Comparison of ENCODE assay signal across 29 cellular contexts in genomic region chr6:167345960-167346359, GRCh38. TPM values are rescaled to one million over a fixed set of nuclear protein-coding genes. Genes with fewer than 3 reads are reported as not detected.
DNase-seq lines count a peak whose midpoint lies in the region; ATAC-seq and TF ChIP-seq lines count a peak whose summit lies in the region.
"Had no signal": no experiment of that assay in that cellular context is flagged by ENCODE, and none has a peak within 500 bp of the region (broad histone marks: within the 10 kb centered on the region; RNA-seq: fewer than 3 reads in every experiment).

No MANE protein-coding gene starts in this region.

- H3K4me3 ChIP-seq in liver (ENCODE audit: low read depth in 1 of 3, low read length in 3 of 3) (no peak overlapping the region), osteoblast (ENCODE audit: insufficient read depth, low read length) (no peak overlapping the region)
- H3K4me3 ChIP-seq: BLaER1, GM12878 had no signal

- TF ChIP-seq CTCF in liver (IDR thresholded peaks at IDR 0.05; ENCODE audit: low read depth, low read length, missing input control) (no peak), osteoblast (IDR thresholded peaks at IDR 0.05; ENCODE audit: extremely low read depth, low read depth, low read length) (no peak)

- no peak overlapping the region for H3K4me2 ChIP-seq in osteoblast (ENCODE audit: insufficient read depth, low read length)
- H3K4me2 ChIP-seq: BLaER1 had no signal

- H3K27ac Mint-ChIP-seq in activated CD8-positive, alpha-beta memory T cell treated with anti-CD3 and anti-CD28 coated beads, Interleukin-2, amount 10 ng/mL, durations not matched to agents 7 days and 5 days = no peak overlapping the region
- H3K27ac Mint-ChIP-seq: CD14-positive monocyte; CD4-positive, CD25-positive, alpha-beta regulatory T cell had no signal

- H3K36me3 Mint-ChIP-seq in activated CD8-positive, alpha-beta memory T cell treated with anti-CD3 and anti-CD28 coated beads, Interleukin-2, amount 10 ng/mL, durations not matched to agents 7 days and 5 days = no peaks in the 10 kb centered on the region
- H3K36me3 Mint-ChIP-seq: CD14-positive monocyte; CD4-positive, CD25-positive, alpha-beta regulatory T cell had no signal

- no peak overlapping the region for H3K4me3 Mint-ChIP-seq in activated CD8-positive, alpha-beta memory T cell treated with anti-CD3 and anti-CD28 coated beads, Interleukin-2, amount 10 ng/mL, durations not matched to agents 7 days and 5 days
- H3K4me3 Mint-ChIP-seq: CD14-positive monocyte; CD4-positive, alpha-beta memory T cell; CD4-positive, CD25-positive, alpha-beta regulatory T cell; CD8-positive, alpha-beta memory T cell had no signal

- peaks cover 8% of the 10 kb centered on the region for H3K4me1 Mint-ChIP-seq in activated CD8-positive, alpha-beta memory T cell treated with anti-CD3 and anti-CD28 coated beads, Interleukin-2, amount 10 ng/mL, durations not matched to agents 7 days and 5 days

- H3K27ac ChIP-seq in liver (ENCODE audit: low read depth in 1 of 2, low read length in 2 of 2) = peak overlapping the region; percentile 23 to 75
- no peak overlapping the region for H3K27ac ChIP-seq in osteoblast (ENCODE audit: low read depth, low read length)
- H3K27ac ChIP-seq: BLaER1 had no signal

- H3K9ac ChIP-seq in liver (ENCODE audit: low read depth in 1 of 2, low read length in 2 of 2) = no peak overlapping the region
- H3K9ac ChIP-seq: BLaER1 had no signal

- H2AFZ ChIP-seq in osteoblast (ENCODE audit: low read length) = no peak overlapping the region

- peaks cover 64% of the 10 kb centered on the region for H3K27me3 Mint-ChIP-seq in activated CD8-positive, alpha-beta memory T cell treated with anti-CD3 and anti-CD28 coated beads, Interleukin-2, amount 10 ng/mL, durations not matched to agents 7 days and 5 days

- no peaks in the 10 kb centered on the region for H3K79me2 ChIP-seq in osteoblast (ENCODE audit: insufficient read depth, low read length)

- no peaks in the 10 kb centered on the region for H3K9me3 Mint-ChIP-seq in activated CD8-positive, alpha-beta memory T cell treated with anti-CD3 and anti-CD28 coated beads, Interleukin-2, amount 10 ng/mL, durations not matched to agents 7 days and 5 days (ENCODE audit: low read depth)
- H3K9me3 Mint-ChIP-seq: CD4-positive, alpha-beta memory T cell; CD4-positive, CD25-positive, alpha-beta regulatory T cell; CD8-positive, alpha-beta memory T cell had no signal

- H3K9me3 ChIP-seq in liver (ENCODE audit: control insufficient read depth in 4 of 4, low read length in 3 of 4) (no peaks in the 10 kb centered on the region), osteoblast (ENCODE audit: low read depth, low read length) (no peaks in the 10 kb centered on the region)
- H3K9me3 ChIP-seq: BE2C, BLaER1 had no signal

- H4K20me1 ChIP-seq in osteoblast (ENCODE audit: insufficient read depth, low read length) = no peaks in the 10 kb centered on the region

- no peaks in the 10 kb centered on the region for H3K27me3 ChIP-seq in liver (ENCODE audit: control insufficient read depth in 4 of 4, insufficient read depth in 4 of 4, low read length in 3 of 4)
- H3K27me3 ChIP-seq in osteoblast (ENCODE audit: insufficient read depth, low read length) = peaks cover 2% of the 10 kb centered on the region
- H3K27me3 ChIP-seq: BE2C had no signal

- peak; percentile 74 for ATAC-seq in left lobe of liver
- ATAC-seq in GM21723 (IDR thresholded peaks at IDR 0.05; ENCODE audit: unreplicated experiment) = no peak
- no peak for ATAC-seq in GM19452 (IDR thresholded peaks at IDR 0.05; ENCODE audit: unreplicated experiment)
- no peak for ATAC-seq in activated CD8-positive, alpha-beta memory T cell treated with anti-CD3 and anti-CD28 coated beads, Interleukin-2, amount 10 ng/mL, durations not matched to agents 7 days and 5 days
- ATAC-seq: GM12878 had no signal

- CTCF ChIA-PET in activated CD8-positive, alpha-beta memory T cell treated with anti-CD3 and anti-CD28 coated beads, Interleukin-2, amount 10 ng/mL, durations not matched to agents 7 days and 5 days (lab: Charles Lee) = no interaction called here

- H3K36me3 ChIP-seq in liver (ENCODE audit: control insufficient read depth in 4 of 4, insufficient read depth in 3 of 4, low read depth in 1 of 4, low read length in 3 of 4) (no peaks in the 10 kb centered on the region), osteoblast (ENCODE audit: insufficient read depth, low read length) (no peaks in the 10 kb centered on the region)
- H3K36me3 ChIP-seq: BE2C, BLaER1 had no signal

- TF ChIP-seq RAD21 in liver (IDR thresholded peaks at IDR 0.05) = peak; percentile 41 to 62

- WGBS in liver = 46% methylated on average over 4 of the region's 4 CpGs

- H3K4me1 ChIP-seq in liver (ENCODE audit: control insufficient read depth in 4 of 4, insufficient read depth in 4 of 4, low read length in 3 of 4) = peaks cover 5 to 59% (median 18%) of the 10 kb centered on the region in 4 donors
- no peaks in the 10 kb centered on the region for H3K4me1 ChIP-seq in osteoblast (ENCODE audit: insufficient read depth, low read length)
- H3K4me1 ChIP-seq: BE2C had no signal

- peak; percentile 72 for DNase-seq in left lobe of liver (ENCODE audit: low spot score)
- DNase-seq in osteoblast (ENCODE audit: insufficient read length, low spot score, missing footprints) = peak; percentile 27
- no peak for DNase-seq in NCI-H146 treated with DMSO at 0.1 percent for 48 hours (lab: John Stamatoyannopoulos, UW; ENCODE audit: unreplicated experiment)
- no peak for DNase-seq in activated CD8-positive, alpha-beta memory T cell treated with anti-CD3 and anti-CD28 coated beads, Interleukin-2, amount 10 ng/mL, durations not matched to agents 7 days and 5 days
- DNase-seq: 8988T; ACHN; BE2C; C1 segment of cervical spinal cord; CD4-positive, alpha-beta memory T cell; CD4-positive, CD25-positive, alpha-beta regulatory T cell; CD8-positive, alpha-beta memory T cell; COR-L47; DMS 273 treated with DMSO at 0.1 percent for 48 hours; DMS153; DMS53; DMS79; DND-41; EL; GDM1 had no signal

TF ChIP-seq in liver, 16 proteins besides CTCF, POLR2A, EP300 and RAD21 (continues in another document):
- TF ChIP-seq GABPA (IDR thresholded peaks at IDR 0.05 in 1 of 2, conservative IDR thresholded peaks at IDR 0.05 in 1 of 2) (no peak), YY1 (IDR thresholded peaks at IDR 0.05) (peak; percentile 96), HNF4G (IDR thresholded peaks at IDR 0.05) (peak; percentile 31), FOXA1 (IDR thresholded peaks at IDR 0.05) (peak; percentile 82), ATF3 (IDR thresholded peaks at IDR 0.05) (no peak), HNF4A (conservative IDR thresholded peaks at IDR 0.05) (peak; percentile 77 to 94), JUND (IDR thresholded peaks at IDR 0.05) (peak in 1 of 2 donors; percentile 47), NR2F2 (IDR thresholded peaks at IDR 0.05) (no peak), EGR1 (IDR thresholded peaks at IDR 0.05; ENCODE audit: low read depth in 2 of 2) (no peak), REST (IDR thresholded peaks at IDR 0.05) (peak; percentile 60), FOXA2 (IDR thresholded peaks at IDR 0.05) (peak; percentile 70), SP1 (IDR thresholded peaks at IDR 0.05) (peak; percentile 67)

RNA-seq across cellular contexts. Expression of gene TTLL2, which starts 21.1 kb away (rescaled TPM):
- not detected for total RNA-seq in left lobe of liver
- total RNA-seq in liver = not detected
- polyA plus RNA-seq in liver = under 1 TPM in 1 of 2 donors, not detected in 1; 0.18 TPM
- not detected in 2 replicates for total RNA-seq in osteoblast
- not detected for total RNA-seq in activated CD8-positive, alpha-beta memory T cell treated with anti-CD3 and anti-CD28 coated beads, Interleukin-2, amount 10 ng/mL, durations not matched to agents 7 days and 5 days
- total RNA-seq: A673; CD4-positive, alpha-beta memory T cell; CD4-positive, CD25-positive, alpha-beta regulatory T cell; CD8-positive, alpha-beta memory T cell; Daoy; G401; GM12878 had no signal
- polyA plus RNA-seq: AG04450; CD14-positive monocyte; CD4-positive, CD25-positive, alpha-beta regulatory T cell; CD8-positive, alpha-beta memory T cell; GM12878 had no signal

RNA-seq across cellular contexts. Expression of gene UNC93A, which starts 54.8 kb away (rescaled TPM):
- total RNA-seq in left lobe of liver (5.3 TPM), liver (10 to 100 TPM in 1 of 2 donors, 1 to 10 TPM in 1; 6.5 to 14.0 TPM), osteoblast (not detected in 2 replicates)
- 1 to 10 TPM in 1 of 2 donors, under 1 TPM in 1; 0.79 to 2.8 TPM for polyA plus RNA-seq in liver
- not detected for total RNA-seq in activated CD8-positive, alpha-beta memory T cell treated with anti-CD3 and anti-CD28 coated beads, Interleukin-2, amount 10 ng/mL, durations not matched to agents 7 days and 5 days
- total RNA-seq: A673; CD4-positive, alpha-beta memory T cell; CD4-positive, CD25-positive, alpha-beta regulatory T cell; CD8-positive, alpha-beta memory T cell; Daoy; G401; GM12878 had no signal
- polyA plus RNA-seq: AG04450; CD14-positive monocyte; CD4-positive, alpha-beta memory T cell; CD4-positive, CD25-positive, alpha-beta regulatory T cell; CD8-positive, alpha-beta memory T cell had no signal

Comparison
In these comparisons a context has a peak if more than half of its experiments do, and no peak if none do; other contexts are left out.
1. DNase-seq: peak in left lobe of liver (single experiment) and osteoblast (single experiment); none in NCI-H146 treated with DMSO at 0.1 percent for 48 hours (single experiment) and activated CD8-positive, alpha-beta memory T cell treated with anti-CD3 and anti-CD28 coated beads, Interleukin-2, amount 10 ng/mL, durations not matched to agents 7 days and 5 days (single experiment).